Comparison of ENCODE assay signal across 8 cellular contexts in genomic region chr6:105733556-105734162, GRCh38.
DNase-seq lines count a peak whose midpoint lies in the region; ATAC-seq and TF ChIP-seq lines count a peak whose summit lies in the region.

No MANE protein-coding gene starts in this region.

- no peaks in the 10 kb centered on the region for H3K4me1 Mint-ChIP-seq in immature natural killer cell

- no peak overlapping the region for H3K4me3 Mint-ChIP-seq in immature natural killer cell

- CTCF ChIA-PET in BJ (lab: Yijun Ruan, JAX): interaction anchor here (0.7 to 1.6 kb wide), 2 partner anchors 260 to 352 kb away, joined by 3 read pairs; no protein-coding TSS in a partner anchor

- H3K36me3 ChIP-seq in BJ (ENCODE audit: control insufficient read depth, insufficient read depth, low read length): no peaks in the 10 kb centered on the region

- H3K27me3 Mint-ChIP-seq in immature natural killer cell (ENCODE audit: low read depth in 3 of 3): peaks cover 1 to 4% (median 3%) of the 10 kb centered on the region in 3 donors

- no peak overlapping the region for H3K4me3 ChIP-seq in BJ (ENCODE audit: low read depth, low read length)
- H3K4me3 ChIP-seq in HFF-Myc (replicated peaks; ENCODE audit: low read depth, low read length): no peak overlapping the region

- no peaks in the 10 kb centered on the region for H3K9me3 Mint-ChIP-seq in immature natural killer cell

- TF ChIP-seq CTCF in BJ (IDR thresholded peaks at IDR 0.05; ENCODE audit: insufficient read depth, low read depth, low read length) (peak; percentile 63), HFF-Myc (IDR thresholded peaks at IDR 0.05; ENCODE audit: low read depth, low read length, missing control alignments) (peak; percentile 48)

- no peak overlapping the region for H3K27ac Mint-ChIP-seq in immature natural killer cell

- no peak for ATAC-seq in HG03565 (IDR thresholded peaks at IDR 0.05; ENCODE audit: unreplicated experiment)
- no peak for ATAC-seq in HG03571 (IDR thresholded peaks at IDR 0.05; ENCODE audit: unreplicated experiment)
- no peak for ATAC-seq in HG03095 (IDR thresholded peaks at IDR 0.05; ENCODE audit: unreplicated experiment)

- POLR2A ChIA-PET in BJ (lab: Charles Lee): no interaction called here

- no peaks in the 10 kb centered on the region for H3K36me3 Mint-ChIP-seq in immature natural killer cell

- DNase-seq in BJ (ENCODE audit: low read depth) (no peak), HFF-Myc (ENCODE audit: extremely low read depth, low read depth) (no peak), SW480 (ENCODE audit: low spot score) (peak; percentile 28), immature natural killer cell (peak; percentile 6 to 29 (median 22))
- no peak for DNase-seq in effector CD4-positive, alpha-beta T cell

- no peaks in the 10 kb centered on the region for H3K27me3 ChIP-seq in BJ (ENCODE audit: control insufficient read depth, insufficient read depth, low read length)

Comparison
In these comparisons a context has a peak if more than half of its experiments do, and no peak if none do; other contexts are left out.
1. DNase-seq: peak in SW480 (single experiment) and immature natural killer cell (3 of 3); none in BJ (single experiment), HFF-Myc (single experiment) and effector CD4-positive, alpha-beta T cell (single experiment).